Comparison of ENCODE assay signal across 8 cellular contexts in the genomic region with DNA sequence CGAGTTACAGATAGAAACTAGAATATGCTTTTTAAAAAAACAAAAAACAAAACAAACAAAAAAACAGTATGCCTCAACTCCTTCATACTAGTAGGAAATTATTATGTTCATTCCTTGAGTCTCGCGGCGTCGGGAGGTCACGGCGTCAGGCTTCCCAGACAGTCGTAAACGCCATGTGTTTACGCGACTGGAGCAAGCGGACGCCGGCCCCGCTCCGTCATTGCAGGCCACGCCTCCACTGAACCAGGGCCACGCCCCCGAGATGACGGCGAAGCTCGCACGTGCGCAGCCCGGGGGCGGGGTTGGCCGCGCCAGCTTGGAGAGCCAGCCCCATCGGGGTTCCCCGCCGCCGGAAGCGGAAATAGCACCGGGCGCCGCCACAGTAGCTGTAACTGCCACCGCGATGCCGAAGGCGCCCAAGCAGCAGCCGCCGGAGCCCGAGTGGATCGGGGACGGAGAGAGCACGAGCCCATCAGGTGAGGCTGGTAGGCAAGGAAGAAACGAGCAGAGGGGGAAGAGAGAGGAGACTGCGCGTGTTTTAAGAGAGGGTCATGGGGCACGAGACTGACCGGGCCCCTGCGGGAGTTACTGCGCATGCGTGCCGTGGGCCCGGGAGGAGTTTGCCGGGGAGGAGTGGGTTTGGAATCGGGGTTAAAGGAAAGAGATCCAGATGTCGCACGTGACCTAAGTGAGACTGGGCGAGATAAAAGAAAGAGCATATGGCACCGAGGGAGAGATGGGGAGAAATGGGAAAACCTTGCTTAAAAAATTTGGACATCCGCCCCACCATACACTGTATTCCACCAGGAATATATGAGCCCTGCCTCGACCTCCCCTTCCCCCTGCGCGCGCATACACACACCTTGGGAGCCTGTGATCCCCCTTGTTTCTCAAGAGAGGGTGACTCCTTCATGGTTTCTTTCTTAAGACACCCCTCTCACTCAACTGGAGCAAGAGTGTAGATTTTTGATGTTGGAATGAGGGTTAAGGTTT. TPM values are rescaled to one million over a fixed set of nuclear protein-coding genes. Genes with fewer than 3 reads are reported as not detected.
DNase-seq lines count a peak whose midpoint lies in the region; ATAC-seq, FAIRE-seq and TF ChIP-seq lines count a peak whose summit lies in the region.

Gene ABCF1, plus strand, starts transcription at position 358 of the 993 bp plus-strand sequence. Its CDS starts 46 bp downstream, at position 404.

- H3K79me2 ChIP-seq in OCI-LY3 (ENCODE audit: low read length) = peaks cover 48% of the 10 kb centered on the region

- H3K4me2 ChIP-seq in OCI-LY3 (ENCODE audit: low read length) = peak within 1 kb of the TSS; percentile 96

- no peaks in the 10 kb centered on the region for H3K36me3 Mint-ChIP-seq in mesothelial cell of epicardium

- H3K27me3 ChIP-seq in OCI-LY3 (ENCODE audit: low read depth, low read length) = no peaks in the 10 kb centered on the region

- H3K4me1 Mint-ChIP-seq in mesothelial cell of epicardium = peaks cover 48% of the 10 kb centered on the region

- no peaks in the 10 kb centered on the region for H3K36me3 ChIP-seq in OCI-LY3 (replicated peaks; ENCODE audit: low read depth, low read length)

- peak within 1 kb of the TSS; percentile 95 for H3K4me3 Mint-ChIP-seq in mesothelial cell of epicardium

- H3K9me3 ChIP-seq in OCI-LY3 (ENCODE audit: insufficient read depth, low read length) = no peaks in the 10 kb centered on the region

- peaks cover 20% of the 10 kb centered on the region for H3K4me1 ChIP-seq in OCI-LY3 (ENCODE audit: low read length)

- peak within 1 kb of the TSS; percentile 86 for H3K9ac ChIP-seq in OCI-LY3 (ENCODE audit: low read length)

- H3K27ac ChIP-seq in OCI-LY3 (ENCODE audit: low read length) = peak within 1 kb of the TSS; percentile 71

- peak within 1 kb of the TSS; percentile 100 for H3K27ac Mint-ChIP-seq in mesothelial cell of epicardium

- no peak for TF ChIP-seq CTCF in OCI-LY3 (IDR thresholded peaks at IDR 0.05; ENCODE audit: low read depth, low read length)
- no peak for TF ChIP-seq CTCF in mesothelial cell of epicardium (IDR thresholded peaks at IDR 0.05; ENCODE audit: unreplicated experiment)

- peak; percentile 89 for ATAC-seq in GM21515 (IDR thresholded peaks at IDR 0.05; ENCODE audit: unreplicated experiment)

- H3K27me3 Mint-ChIP-seq in mesothelial cell of epicardium (ENCODE audit: low read depth) = no peaks in the 10 kb centered on the region

- H3K4me3 ChIP-seq in OCI-LY3 (ENCODE audit: low read length) = peak within 1 kb of the TSS; percentile 99

- no peaks in the 10 kb centered on the region for H3K9me3 Mint-ChIP-seq in mesothelial cell of epicardium

- DNase-seq in D341Med (ENCODE audit: low spot score) = peak; percentile 99
- peak; percentile 89 for DNase-seq in HuH-7 (ENCODE audit: low spot score)
- DNase-seq in activated CD8-positive, alpha-beta memory T cell treated with anti-CD3 and anti-CD28 coated beads, Interleukin-2, amount 50 U/mL, for 48 hours = peak; percentile 100
- DNase-seq in mesothelial cell of epicardium (ENCODE audit: low spot score in 2 of 2, unreplicated experiment in 2 of 2) = peak; percentile 98 to 100
- peak; percentile 99 to 100 for DNase-seq in stimulated activated CD8-positive, alpha-beta memory T cell treated with anti-CD3 and anti-CD28 coated beads, Interleukin-15, amount 100 ng/mL, for 48 hours (ENCODE audit: low read depth in 2 of 2)

- peak; percentile 92 for FAIRE-seq in endometrium (lab: Jason Lieb, UNC)

- peak within 1 kb of the TSS; percentile 87 for H2AFZ ChIP-seq in OCI-LY3 (ENCODE audit: low read depth, low read length)

- peaks cover 31% of the 10 kb centered on the region for H4K20me1 ChIP-seq in OCI-LY3 (ENCODE audit: insufficient read depth, low read length)

RNA-seq across cellular contexts. Expression of gene ABCF1, which starts in this region (rescaled TPM):
- total RNA-seq in mesothelial cell of epicardium = 71.4 to 73.6 TPM (median 71.5 TPM) in 3 replicates

Comparison
In these comparisons a context has a peak if more than half of its experiments do, and no peak if none do; other contexts are left out.
1. Peak in every context shown above with its lines: DNase-seq, ATAC-seq, H3K4me3 ChIP-seq and H3K27ac ChIP-seq.